ENCODE assay signal across 1 cellular context in genomic region chrX:79365591-79365990, GRCh38.
TF ChIP-seq lines count a peak whose summit lies in the region.

No MANE protein-coding gene starts in this region.

TF ChIP-seq in K562, 482 proteins besides CTCF, POLR2A, EP300 and RAD21 (continued from another document):
- TF ChIP-seq CLOCK (CRISPR knock-in tag; IDR thresholded peaks at IDR 0.05; ENCODE audit: borderline replicate concordance) = no peak
- no peak for TF ChIP-seq ZNF507 (tag; conservative IDR thresholded peaks at IDR 0.05)
- no peak for TF ChIP-seq YBX1 (IDR thresholded peaks at IDR 0.05)
- TF ChIP-seq ZBTB33 (CRISPR knock-in tag; IDR thresholded peaks at IDR 0.05) = no peak
- TF ChIP-seq CHD1 (IDR thresholded peaks at IDR 0.05; ENCODE audit: low read length) = no peak
- TF ChIP-seq TCF7 (IDR thresholded peaks at IDR 0.05; ENCODE audit: borderline replicate concordance) = no peak
- TF ChIP-seq CBX2 (IDR thresholded peaks at IDR 0.05; ENCODE audit: insufficient read depth, low read length, poor library complexity, severe bottlenecking) = no peak
- TF ChIP-seq CHAMP1 (IDR thresholded peaks at IDR 0.05) = no peak
